Comparison of ENCODE assay signal across 2 cellular contexts in genomic region chr7:47571355-47572100, GRCh38.
TF ChIP-seq lines count a peak whose summit lies in the region.

No MANE protein-coding gene starts in this region.

TF ChIP-seq in GM23338, 12 proteins besides CTCF, POLR2A, EP300 and RAD21:
- TF ChIP-seq REST (IDR thresholded peaks at IDR 0.05; ENCODE audit: unreplicated experiment) (no peak), NANOG (IDR thresholded peaks at IDR 0.05; ENCODE audit: borderline replicate concordance) (no peak), STAT1 (IDR thresholded peaks at IDR 0.05; ENCODE audit: unreplicated experiment) (no peak), JUNB (IDR thresholded peaks at IDR 0.05; ENCODE audit: unreplicated experiment) (no peak), CREB1 (CRISPR knock-in tag; IDR thresholded peaks at IDR 0.05; ENCODE audit: low read depth) (no peak), ZNF114 (CRISPR knock-in tag; IDR thresholded peaks at IDR 0.05) (no peak), EZH2phosphoT487 (IDR thresholded peaks at IDR 0.05; ENCODE audit: unreplicated experiment) (no peak), EZH2 (IDR thresholded peaks at IDR 0.05; ENCODE audit: low read depth, unreplicated experiment) (no peak), ZNF462 (CRISPR knock-in tag; IDR thresholded peaks at IDR 0.05) (no peak), POLR2AphosphoS5 (IDR thresholded peaks at IDR 0.05; ENCODE audit: low read depth) (no peak), ZNF331 (CRISPR knock-in tag; IDR thresholded peaks at IDR 0.05; ENCODE audit: low read depth) (no peak)
- TF ChIP-seq, protein P1, sequence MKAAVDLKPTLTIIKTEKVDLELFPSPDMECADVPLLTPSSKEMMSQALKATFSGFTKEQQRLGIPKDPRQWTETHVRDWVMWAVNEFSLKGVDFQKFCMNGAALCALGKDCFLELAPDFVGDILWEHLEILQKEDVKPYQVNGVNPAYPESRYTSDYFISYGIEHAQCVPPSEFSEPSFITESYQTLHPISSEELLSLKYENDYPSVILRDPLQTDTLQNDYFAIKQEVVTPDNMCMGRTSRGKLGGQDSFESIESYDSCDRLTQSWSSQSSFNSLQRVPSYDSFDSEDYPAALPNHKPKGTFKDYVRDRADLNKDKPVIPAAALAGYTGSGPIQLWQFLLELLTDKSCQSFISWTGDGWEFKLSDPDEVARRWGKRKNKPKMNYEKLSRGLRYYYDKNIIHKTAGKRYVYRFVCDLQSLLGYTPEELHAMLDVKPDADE (IDR thresholded peaks at IDR 0.05), result no peak

TF ChIP-seq in H1, 55 proteins besides CTCF, POLR2A, EP300 and RAD21:
- TF ChIP-seq BACH1 (IDR thresholded peaks at IDR 0.05; ENCODE audit: low read length) (no peak), TEAD4 (IDR thresholded peaks at IDR 0.05; ENCODE audit: low read depth, low read length) (no peak), JUN (IDR thresholded peaks at IDR 0.05; ENCODE audit: low read depth, low read length) (no peak), POLR2AphosphoS5 (IDR thresholded peaks at IDR 0.05; ENCODE audit: low read depth, low read length) (no peak), CHD1 (IDR thresholded peaks at IDR 0.05; ENCODE audit: low read depth, low read length) (no peak), HDAC2 (IDR thresholded peaks at IDR 0.05; ENCODE audit: borderline replicate concordance in 1 of 2, low read depth in 2 of 2, low read length in 2 of 2) (no peak), POU5F1 (IDR thresholded peaks at IDR 0.05; ENCODE audit: low read depth, low read length) (no peak)
